8 cellular contexts compared by ENCODE assay signal in the genomic region with DNA sequence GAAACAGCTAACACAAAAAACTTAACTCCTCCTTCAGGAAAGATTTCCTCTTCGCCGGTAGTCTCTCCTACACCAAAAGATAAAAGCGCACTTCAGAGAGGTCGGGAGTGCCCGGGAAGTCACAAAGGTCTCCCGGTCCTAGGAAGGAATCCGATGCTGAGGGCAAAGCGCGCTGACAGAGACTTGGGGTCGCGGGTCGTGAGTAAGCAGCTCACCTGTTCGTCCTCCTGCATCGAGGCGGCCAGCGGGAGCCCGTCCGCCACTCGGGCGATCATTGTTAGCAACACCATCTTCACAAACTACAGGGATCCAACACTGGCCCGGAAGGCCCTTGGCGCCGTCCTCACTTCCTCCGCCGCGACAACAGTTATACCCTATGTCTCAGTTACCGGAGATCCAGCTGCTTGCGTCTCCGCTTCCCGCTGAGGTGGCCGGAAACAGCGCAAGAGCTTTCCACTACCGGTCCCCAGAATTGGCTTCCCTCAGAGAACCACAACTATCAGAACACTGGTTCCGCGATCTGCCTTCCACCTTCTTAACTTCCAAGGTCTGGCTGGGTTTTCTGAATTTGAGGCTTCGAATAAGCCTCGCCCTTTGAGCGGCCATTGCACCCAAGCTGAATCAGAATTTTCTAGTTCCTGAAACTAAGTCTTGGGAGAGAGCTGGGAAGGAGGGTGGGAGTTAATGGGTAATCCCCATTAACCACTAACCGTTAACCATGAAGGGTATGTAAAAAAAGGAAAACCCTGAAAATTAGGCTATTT. TPM values are rescaled to one million over a fixed set of nuclear protein-coding genes. Genes with fewer than 3 reads are reported as not detected.
DNase-seq lines count a peak whose midpoint lies in the region; ATAC-seq and TF ChIP-seq lines count a peak whose summit lies in the region.

A gene (minus strand): TSS at position 429 of the 764 bp plus-strand sequence. CDS start 139 bp downstream, at position 290.

- peaks cover 20% of the 10 kb centered on the region for H3K4me1 Mint-ChIP-seq in activated T-cell treated with anti-CD3 and anti-CD28 coated beads, Interleukin-2, amount 50 U/mL, for 24 hours (ENCODE audit: low read depth)

- H3K4me1 ChIP-seq in muscle layer of colon (ENCODE audit: insufficient read depth, low read length): no peaks in the 10 kb centered on the region

- H3K4me3 Mint-ChIP-seq in activated T-cell treated with anti-CD3 and anti-CD28 coated beads, Interleukin-2, amount 50 U/mL, for 24 hours: peak within 1 kb of the TSS; percentile 98

- H3K9me3 Mint-ChIP-seq in activated T-cell treated with anti-CD3 and anti-CD28 coated beads, Interleukin-2, amount 50 U/mL, for 24 hours: no peaks in the 10 kb centered on the region

- H3K27ac Mint-ChIP-seq in activated T-cell treated with anti-CD3 and anti-CD28 coated beads, Interleukin-2, amount 50 U/mL, for 24 hours: peak within 1 kb of the TSS; percentile 98

- no peaks in the 10 kb centered on the region for H3K36me3 ChIP-seq in muscle layer of colon (ENCODE audit: insufficient read depth, low read length)

- H3K4me3 ChIP-seq in muscle layer of colon (ENCODE audit: low read depth in 1 of 2, low read length in 2 of 2): peak within 1 kb of the TSS; percentile 82 to 99

- ATAC-seq in GM21737 (IDR thresholded peaks at IDR 0.05; ENCODE audit: unreplicated experiment) (peak; percentile 95), esophagus mucosa (peak; percentile 96)

- no peaks in the 10 kb centered on the region for H3K9me3 ChIP-seq in muscle layer of colon (ENCODE audit: low read length)

- H3K27me3 ChIP-seq in muscle layer of colon (ENCODE audit: control insufficient read depth in 1 of 2, insufficient read depth in 2 of 2, low read length in 2 of 2): no peaks in the 10 kb centered on the region

- no peaks in the 10 kb centered on the region for H3K27me3 Mint-ChIP-seq in activated T-cell treated with anti-CD3 and anti-CD28 coated beads, Interleukin-2, amount 50 U/mL, for 24 hours

- peak within 1 kb of the TSS; percentile 96 for H3K9ac ChIP-seq in muscle layer of colon (ENCODE audit: low read length)

- H3K27ac ChIP-seq in muscle layer of colon (ENCODE audit: low read depth, low read length): peak within 1 kb of the TSS; percentile 93

- DNase-seq in DMS53 treated with DMSO at 0.1 percent for 48 hours (lab: John Stamatoyannopoulos, UW; ENCODE audit: unreplicated experiment) (peak; percentile 37), KG1 (lab: John Stamatoyannopoulos, UW) (peak; percentile 81)
- peak; percentile 88 for DNase-seq in activated T-cell treated with anti-CD3 and anti-CD28 coated beads, Interleukin-2, amount 50 U/mL, for 24 hours
- peak; percentile 73 to 76 for DNase-seq in stimulated activated CD8-positive, alpha-beta memory T cell treated with anti-CD3 and anti-CD28 coated beads, Interleukin-7, amount 100 ng/mL, for 1 hour (ENCODE audit: low read depth in 2 of 2)

- peaks cover 10% of the 10 kb centered on the region for H3K36me3 Mint-ChIP-seq in activated T-cell treated with anti-CD3 and anti-CD28 coated beads, Interleukin-2, amount 50 U/mL, for 24 hours (ENCODE audit: low read depth)

TF ChIP-seq in PFSK-1, 5 proteins besides CTCF, POLR2A, EP300 and RAD21:
- peak; percentile 65; the same call in 1 of the 2 replicates for TF ChIP-seq SIN3A (IDR thresholded peaks at IDR 0.05; ENCODE audit: borderline replicate concordance, insufficient read depth, low read length)
- TF ChIP-seq, protein P1, sequence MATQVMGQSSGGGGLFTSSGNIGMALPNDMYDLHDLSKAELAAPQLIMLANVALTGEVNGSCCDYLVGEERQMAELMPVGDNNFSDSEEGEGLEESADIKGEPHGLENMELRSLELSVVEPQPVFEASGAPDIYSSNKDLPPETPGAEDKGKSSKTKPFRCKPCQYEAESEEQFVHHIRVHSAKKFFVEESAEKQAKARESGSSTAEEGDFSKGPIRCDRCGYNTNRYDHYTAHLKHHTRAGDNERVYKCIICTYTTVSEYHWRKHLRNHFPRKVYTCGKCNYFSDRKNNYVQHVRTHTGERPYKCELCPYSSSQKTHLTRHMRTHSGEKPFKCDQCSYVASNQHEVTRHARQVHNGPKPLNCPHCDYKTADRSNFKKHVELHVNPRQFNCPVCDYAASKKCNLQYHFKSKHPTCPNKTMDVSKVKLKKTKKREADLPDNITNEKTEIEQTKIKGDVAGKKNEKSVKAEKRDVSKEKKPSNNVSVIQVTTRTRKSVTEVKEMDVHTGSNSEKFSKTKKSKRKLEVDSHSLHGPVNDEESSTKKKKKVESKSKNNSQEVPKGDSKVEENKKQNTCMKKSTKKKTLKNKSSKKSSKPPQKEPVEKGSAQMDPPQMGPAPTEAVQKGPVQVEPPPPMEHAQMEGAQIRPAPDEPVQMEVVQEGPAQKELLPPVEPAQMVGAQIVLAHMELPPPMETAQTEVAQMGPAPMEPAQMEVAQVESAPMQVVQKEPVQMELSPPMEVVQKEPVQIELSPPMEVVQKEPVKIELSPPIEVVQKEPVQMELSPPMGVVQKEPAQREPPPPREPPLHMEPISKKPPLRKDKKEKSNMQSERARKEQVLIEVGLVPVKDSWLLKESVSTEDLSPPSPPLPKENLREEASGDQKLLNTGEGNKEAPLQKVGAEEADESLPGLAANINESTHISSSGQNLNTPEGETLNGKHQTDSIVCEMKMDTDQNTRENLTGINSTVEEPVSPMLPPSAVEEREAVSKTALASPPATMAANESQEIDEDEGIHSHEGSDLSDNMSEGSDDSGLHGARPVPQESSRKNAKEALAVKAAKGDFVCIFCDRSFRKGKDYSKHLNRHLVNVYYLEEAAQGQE (IDR thresholded peaks at IDR 0.05; ENCODE audit: insufficient read depth in 1 of 2, low read depth in 2 of 2, low read length in 2 of 2): 0 out of 4 replicates have a peak, but pooled peaks of 1 of the 2 experiments have one; percentile 62
- TF ChIP-seq FOXP2 (optimal IDR thresholded peaks at IDR 0.05; ENCODE audit: borderline replicate concordance, extremely low read depth, extremely low read length, insufficient read depth): peak; percentile 77
- peak; percentile 93 for TF ChIP-seq POLR2AphosphoS5 (IDR thresholded peaks at IDR 0.05; ENCODE audit: low read depth, low read length)
- peak; percentile 96 for TF ChIP-seq TAF1 (IDR thresholded peaks at IDR 0.05; ENCODE audit: borderline replicate concordance, insufficient read depth, low read length)
TF ChIP-seq in PFSK-1: peak in this region for 5.

RNA-seq across cellular contexts. Expression of the gene that starts here (rescaled TPM):
- 7.9 TPM for polyA plus RNA-seq in PFSK-1 (2012; ENCODE audit: insufficient read length, low read depth)
- 8.9 TPM for total RNA-seq in esophagus mucosa

Comparison
In these comparisons a context has a peak if more than half of its experiments do, and no peak if none do; other contexts are left out.
1. Peak in every context shown above with its lines: DNase-seq, ATAC-seq, H3K4me3 ChIP-seq and H3K27ac ChIP-seq.
2. DNase-seq: peak in every context shown above with its lines; median percentile 88 in activated T-cell treated with anti-CD3 and anti-CD28 coated beads, Interleukin-2, amount 50 U/mL, for 24 hours; 81 in KG1; 74 in stimulated activated CD8-positive, alpha-beta memory T cell treated with anti-CD3 and anti-CD28 coated beads, Interleukin-7, amount 100 ng/mL, for 1 hour; 37 in DMS53 treated with DMSO at 0.1 percent for 48 hours.